ENCODE assay signal across 27 cellular contexts in the genomic region with DNA sequence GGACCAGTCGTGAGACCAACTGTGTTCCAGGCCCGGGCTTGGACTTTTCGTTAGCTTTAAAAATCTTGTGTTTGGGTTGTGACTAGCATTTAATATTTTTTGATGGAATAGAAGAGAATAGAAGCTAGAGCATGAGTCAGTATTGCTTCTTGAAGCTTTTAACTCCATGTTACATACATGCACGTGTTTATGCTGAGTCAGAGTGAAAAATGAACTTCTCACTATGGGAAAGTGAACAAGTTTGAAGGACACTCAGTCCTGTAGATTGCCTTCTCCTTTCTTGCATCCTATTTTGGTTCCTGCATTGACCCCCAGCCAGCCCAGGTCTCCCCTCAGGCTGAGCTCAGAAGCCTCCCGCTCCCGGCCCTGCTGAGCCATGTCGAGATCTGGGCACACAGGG. TPM values are rescaled to one million over a fixed set of nuclear protein-coding genes. Genes with fewer than 3 reads are reported as not detected.
"Had no signal": no experiment of that assay in that cellular context is flagged by ENCODE, and none has a peak within 500 bp of the region (broad histone marks: within the 10 kb centered on the region; RNA-seq: fewer than 3 reads in every experiment).

No MANE protein-coding gene starts in this region.

- DNase-seq: activated CD4-positive, alpha-beta T cell treated with anti-CD3 and anti-CD28 coated beads for 4 hours; activated CD4-positive, alpha-beta T cell treated with anti-CD3 and anti-CD28 coated beads, Interleukin-2, amount 50 U/mL, for 48 hours; activated CD4-positive, CD25-positive, alpha-beta regulatory T cell; activated CD8-positive, alpha-beta memory T cell treated with anti-CD3 and anti-CD28 coated beads, Interleukin-2, amount 50 U/mL, for 48 hours; activated effector memory CD4-positive, alpha-beta T cell treated with anti-CD3 and anti-CD28 coated beads, Interleukin-2, amount 50 U/mL, for 16 hours; activated naive CD4-positive, alpha-beta T cell treated with anti-CD3 and anti-CD28 coated beads, Interleukin-2, amount 10 ng/mL, durations not matched to agents 7 days and 5 days; activated T-cell treated with anti-CD3 and anti-CD28 coated beads, Interleukin-2, amount 50 U/mL, for 4 hours; effector CD8-positive, alpha-beta T cell; erythroblast; kidney; midbrain; stimulated activated CD4-positive, alpha-beta T cell treated with anti-CD3 and anti-CD28 coated beads, Interleukin-12 subunit alpha, Interleukin-12 subunit beta, amount 100 ng/mL, for 4 hours; SW 1271; T-helper 17 cell; tibial artery had no signal

- H3K27ac ChIP-seq: body of pancreas, pancreas, psoas muscle, tibial artery had no signal

- H3K4me1 ChIP-seq: body of pancreas, pancreas, psoas muscle, tibial artery had no signal

- H3K4me3 ChIP-seq: body of pancreas, heart right ventricle, lung, pancreas, psoas muscle, tibial artery had no signal

- ATAC-seq: activated T-cell treated with anti-CD3 and anti-CD28 coated beads, Interleukin-2, amount 50 U/mL, for 4 hours; body of pancreas; T-helper 17 cell had no signal

- H3K36me3 ChIP-seq: heart right ventricle, pancreas, tibial artery had no signal

- H3K9me3 ChIP-seq: body of pancreas, heart right ventricle, pancreas, psoas muscle, tibial artery had no signal

- H3K27me3 ChIP-seq: body of pancreas, pancreas, tibial artery had no signal

RNA-seq across cellular contexts. Expression of gene GHRHR, which starts 31.8 kb away (rescaled TPM):
- total RNA-seq: activated CD8-positive, alpha-beta memory T cell treated with anti-CD3 and anti-CD28 coated beads for 36 hours; activated T-cell treated with anti-CD3 and anti-CD28 coated beads, Interleukin-2, amount 50 U/mL, for 4 hours; body of pancreas; cardiac septum; chondrocyte; heart right ventricle; kidney; natural killer cell treated with Interleukin-12 subunit alpha and Interleukin-12 subunit beta and Interleukin-15 and Interleukin-18, amount 100 ng/mL, for 72 hours; psoas muscle; right cardiac atrium; skeletal muscle tissue; T-helper 17 cell; ureter had no signal
- polyA plus RNA-seq: heart right ventricle, right cardiac atrium had no signal

RNA-seq across cellular contexts. Expression of gene ADCYAP1R1, which starts 56.6 kb away (rescaled TPM):
- total RNA-seq: activated CD8-positive, alpha-beta memory T cell treated with anti-CD3 and anti-CD28 coated beads for 36 hours; activated T-cell treated with anti-CD3 and anti-CD28 coated beads, Interleukin-2, amount 50 U/mL, for 4 hours; chondrocyte; kidney; natural killer cell treated with Interleukin-12 subunit alpha and Interleukin-12 subunit beta and Interleukin-15 and Interleukin-18, amount 100 ng/mL, for 72 hours; T-helper 17 cell had no signal
